Comparison of ENCODE assay signal across 27 cellular contexts in genomic region chr17:54085934-54086333, GRCh38.
DNase-seq lines count a peak whose midpoint lies in the region; FAIRE-seq and TF ChIP-seq lines count a peak whose summit lies in the region.
"Had no signal": no experiment of that assay in that cellular context is flagged by ENCODE, and none has a peak within 500 bp of the region (broad histone marks: within the 10 kb centered on the region; RNA-seq: fewer than 3 reads in every experiment).

No MANE protein-coding gene starts in this region.

- H3K4me1 Mint-ChIP-seq in immature natural killer cell: no peaks in the 10 kb centered on the region

- H3K4me3 Mint-ChIP-seq in immature natural killer cell: no peak overlapping the region
- H3K4me3 Mint-ChIP-seq: activated CD8-positive, alpha-beta T cell treated with anti-CD3 and anti-CD28 coated beads for 36 hours; naive thymus-derived CD4-positive, alpha-beta T cell had no signal

- H3K36me3 Mint-ChIP-seq in immature natural killer cell: peaks cover 0 to 3% (median 3%) of the 10 kb centered on the region in 3 donors
- H3K36me3 Mint-ChIP-seq: naive thymus-derived CD4-positive, alpha-beta T cell had no signal

- no peaks in the 10 kb centered on the region for H3K27me3 ChIP-seq in H7 (ENCODE audit: control insufficient read depth, insufficient read depth, low read length)
- H3K27me3 ChIP-seq: pancreas, vagina had no signal

- no peak overlapping the region for H3K4me3 ChIP-seq in H7 (ENCODE audit: insufficient read depth, low read depth, low read length)
- H3K4me3 ChIP-seq: dorsolateral prefrontal cortex, pancreas, vagina had no signal

- H3K27me3 Mint-ChIP-seq in immature natural killer cell (ENCODE audit: low read depth in 3 of 3): peaks cover 0 to 1% (median 1%) of the 10 kb centered on the region in 3 donors
- H3K27me3 Mint-ChIP-seq: activated CD8-positive, alpha-beta T cell treated with anti-CD3 and anti-CD28 coated beads for 36 hours; naive thymus-derived CD4-positive, alpha-beta T cell had no signal

- H3K9me3 Mint-ChIP-seq in immature natural killer cell: peaks cover 5 to 61% (median 49%) of the 10 kb centered on the region in 6 donors

- no peak for TF ChIP-seq POLR2A in GM12891 (IDR thresholded peaks at IDR 0.05; ENCODE audit: low read depth, low read length)

- H3K27ac Mint-ChIP-seq in immature natural killer cell: no peak overlapping the region
- H3K27ac Mint-ChIP-seq: activated CD8-positive, alpha-beta T cell treated with anti-CD3 and anti-CD28 coated beads for 36 hours; naive thymus-derived CD4-positive, alpha-beta T cell had no signal

- FAIRE-seq in GM12891 (lab: Jason Lieb, UNC): no peak
- FAIRE-seq: bronchial epithelial cell, H54, pancreas had no signal

- peak; percentile 7 for DNase-seq in H7
- DNase-seq in SHP77 treated with DMSO at 0.1 percent for 48 hours (lab: John Stamatoyannopoulos, UW): peak; percentile 63
- peak; percentile 3 for DNase-seq in iPS DF 4.7 (ENCODE audit: extremely low read depth, low spot score)
- peak; percentile 6 for DNase-seq in retina
- DNase-seq in GM12891 (ENCODE audit: insufficient read length, low spot score): no peak
- no peak for DNase-seq in dedifferentiated amniotic fluid mesenchymal stem cell (ENCODE audit: extremely low spot score)
- DNase-seq in immature natural killer cell: no peak
- DNase-seq: activated CD4-positive, CD25-positive, alpha-beta regulatory T cell treated with anti-CD3 and anti-CD28 coated beads, Interleukin-2, amount 50 U/mL, for 72 hours; activated CD8-positive, alpha-beta T cell treated with anti-CD3 and anti-CD28 coated beads for 36 hours; activated naive CD4-positive, alpha-beta T cell; amniotic stem cell; DMS 273 treated with DMSO at 0.1 percent for 48 hours; dorsolateral prefrontal cortex; foreskin melanocyte; GDM1; mesenchymal stem cell; MV-4-11; naive thymus-derived CD4-positive, alpha-beta T cell; NCI-H1694; NCI-H2171; NCI-H69; substantia nigra; SW 1271 had no signal

- H3K36me3 ChIP-seq in H7 (replicated peaks; ENCODE audit: control insufficient read depth, insufficient read depth, low read length): no peaks in the 10 kb centered on the region
- H3K36me3 ChIP-seq: pancreas, vagina had no signal

TF ChIP-seq in GM12891, 5 proteins besides CTCF, POLR2A, EP300 and RAD21:
- TF ChIP-seq POU2F2 (IDR thresholded peaks at IDR 0.05; ENCODE audit: low read depth, low read length): no peak
- TF ChIP-seq SPI1 (IDR thresholded peaks at IDR 0.05; ENCODE audit: low read depth, low read length): no peak
- no peak for TF ChIP-seq PAX5 (IDR thresholded peaks at IDR 0.05; ENCODE audit: insufficient read depth, low read length, severe bottlenecking)
- no peak for TF ChIP-seq POLR2AphosphoS5 (IDR thresholded peaks at IDR 0.05; ENCODE audit: low read depth, low read length)
- no peak for TF ChIP-seq TAF1 (IDR thresholded peaks at IDR 0.05; ENCODE audit: low read depth, low read length)

Comparison
In these comparisons a context has a peak if more than half of its experiments do, and no peak if none do; other contexts are left out.
1. DNase-seq: peak in H7 (single experiment), SHP77 treated with DMSO at 0.1 percent for 48 hours (single experiment), iPS DF 4.7 (single experiment) and retina (single experiment); none in GM12891 (single experiment), dedifferentiated amniotic fluid mesenchymal stem cell (single experiment) and immature natural killer cell (0 of 3).